ENCODE assay signal across 37 cellular contexts in the genomic region with DNA sequence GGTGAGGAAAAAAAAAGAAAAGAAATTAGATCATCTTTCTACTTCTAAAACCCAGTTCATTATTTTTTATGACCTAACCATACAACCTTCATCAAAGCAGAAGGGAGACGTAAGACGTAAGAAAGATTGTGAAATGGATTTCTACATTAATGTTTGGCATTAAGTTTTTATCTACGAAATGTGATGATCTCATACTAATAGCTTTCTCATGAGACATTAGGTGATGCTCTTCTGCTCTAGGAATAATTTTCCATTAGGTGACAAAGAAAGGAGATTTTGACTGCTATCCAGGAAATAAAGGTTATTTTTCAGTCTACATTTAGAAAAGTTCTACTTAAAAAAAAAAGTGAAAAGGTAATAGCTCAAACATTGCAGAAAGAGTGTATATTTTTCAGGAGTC.
"Had no signal": no experiment of that assay in that cellular context is flagged by ENCODE, and none has a peak within 500 bp of the region (broad histone marks: within the 10 kb centered on the region; RNA-seq: fewer than 3 reads in every experiment).

No MANE protein-coding gene starts in this region.

- H3K9me3 ChIP-seq: adrenal gland, ascending aorta, breast epithelium, esophagus muscularis mucosa, gastroesophageal sphincter, heart right ventricle had no signal

- ATAC-seq: activated CD4-positive, CD25-positive, alpha-beta regulatory T cell treated with anti-CD3 and anti-CD28 coated beads, Interleukin-2, amount 50 U/mL, for 24 hours; activated CD8-positive, alpha-beta memory T cell treated with anti-CD3 and anti-CD28 coated beads, Interleukin-2, amount 10 ng/mL, durations not matched to agents 7 days and 5 days; activated CD8-positive, alpha-beta T cell treated with anti-CD3 and anti-CD28 coated beads, Interleukin-2, amount 10 ng/mL, durations not matched to agents 7 days and 5 days; activated naive CD8-positive, alpha-beta T cell treated with anti-CD3 and anti-CD28 coated beads, Interleukin-2, amount 50 U/mL, for 24 hours; effector memory CD8-positive, alpha-beta T cell; gastroesophageal sphincter; heart right ventricle; T-helper 17 cell had no signal

- FAIRE-seq: colon had no signal

- H3K27ac ChIP-seq: adrenal gland, ascending aorta, breast epithelium, esophagus muscularis mucosa, gastroesophageal sphincter, heart right ventricle, hepatocyte, WERI-Rb-1 had no signal

- H3K4me3 ChIP-seq: adrenal gland, ascending aorta, breast epithelium, esophagus muscularis mucosa, gastroesophageal sphincter, heart right ventricle, hepatocyte had no signal

- H3K27me3 Mint-ChIP-seq: activated B cell treated with CpG ODN at 0.5 μM for 24 hours; activated CD8-positive, alpha-beta memory T cell treated with anti-CD3 and anti-CD28 coated beads, Interleukin-2, amount 10 ng/mL, durations not matched to agents 7 days and 5 days; activated naive CD4-positive, alpha-beta T cell treated with anti-CD3 and anti-CD28 coated beads, Interleukin-2, amount 50 U/mL, for 24 hours; activated naive CD8-positive, alpha-beta T cell treated with anti-CD3 and anti-CD28 coated beads for 36 hours; activated naive CD8-positive, alpha-beta T cell treated with anti-CD3 and anti-CD28 coated beads, Interleukin-2, amount 50 U/mL, for 24 hours; brain; effector memory CD8-positive, alpha-beta T cell; T-helper 17 cell had no signal

- DNase-seq: activated B cell treated with CpG ODN at 0.5 μM for 24 hours; activated CD4-positive, alpha-beta T cell treated with anti-CD3 and anti-CD28 coated beads for 48 hours; activated CD4-positive, alpha-beta T cell treated with anti-CD3 and anti-CD28 coated beads, Interleukin-2, amount 50 U/mL, for 1 hour; activated CD4-positive, alpha-beta T cell treated with anti-CD3 and anti-CD28 coated beads, Interleukin-2, amount 50 U/mL, for 48 hours; activated CD8-positive, alpha-beta memory T cell treated with anti-CD3 and anti-CD28 coated beads, Interleukin-2, amount 10 ng/mL, durations not matched to agents 7 days and 5 days; activated CD8-positive, alpha-beta memory T cell treated with anti-CD3 and anti-CD28 coated beads, Interleukin-2, amount 50 U/mL, for 4 hours; activated CD8-positive, alpha-beta T cell treated with anti-CD3 and anti-CD28 coated beads, Interleukin-2, amount 10 ng/mL, durations not matched to agents 7 days and 5 days; activated effector memory CD4-positive, alpha-beta T cell treated with anti-CD3 and anti-CD28 coated beads, Interleukin-2, amount 50 U/mL, for 16 hours; activated naive CD4-positive, alpha-beta T cell treated with anti-CD3 and anti-CD28 coated beads for 36 hours; activated naive CD8-positive, alpha-beta T cell treated with anti-CD3 and anti-CD28 coated beads for 36 hours; activated naive CD8-positive, alpha-beta T cell treated with anti-CD3 and anti-CD28 coated beads, Interleukin-2, amount 50 U/mL, for 24 hours; activated T-cell treated with anti-CD3 and anti-CD28 coated beads, Interleukin-2, amount 50 U/mL, for 1 hour; activated T-cell treated with anti-CD3 and anti-CD28 coated beads, Interleukin-2, amount 50 U/mL, for 48 hours; adrenal gland; caudate nucleus; cortex of kidney; dermis blood vessel endothelial cell; effector CD4-positive, alpha-beta T cell; effector memory CD8-positive, alpha-beta T cell; erythroblast; foreskin melanocyte; heart right ventricle; T-helper 17 cell; T1000; WERI-Rb-1 had no signal

- H3K4me1 Mint-ChIP-seq: activated B cell treated with CpG ODN at 0.5 μM for 24 hours; activated CD8-positive, alpha-beta memory T cell treated with anti-CD3 and anti-CD28 coated beads, Interleukin-2, amount 10 ng/mL, durations not matched to agents 7 days and 5 days; activated naive CD4-positive, alpha-beta T cell treated with anti-CD3 and anti-CD28 coated beads, Interleukin-2, amount 50 U/mL, for 24 hours; activated naive CD8-positive, alpha-beta T cell treated with anti-CD3 and anti-CD28 coated beads for 36 hours; activated naive CD8-positive, alpha-beta T cell treated with anti-CD3 and anti-CD28 coated beads, Interleukin-2, amount 50 U/mL, for 24 hours; T-helper 17 cell had no signal

- H3K36me3 ChIP-seq: adrenal gland, ascending aorta, breast epithelium, esophagus muscularis mucosa, gastroesophageal sphincter, heart right ventricle, WERI-Rb-1 had no signal

- H3K27ac Mint-ChIP-seq: activated B cell treated with CpG ODN at 0.5 μM for 24 hours; activated CD8-positive, alpha-beta memory T cell treated with anti-CD3 and anti-CD28 coated beads, Interleukin-2, amount 10 ng/mL, durations not matched to agents 7 days and 5 days; activated CD8-positive, alpha-beta T cell treated with anti-CD3 and anti-CD28 coated beads, Interleukin-2, amount 10 ng/mL, durations not matched to agents 7 days and 5 days; activated naive CD4-positive, alpha-beta T cell treated with anti-CD3 and anti-CD28 coated beads for 36 hours; activated naive CD4-positive, alpha-beta T cell treated with anti-CD3 and anti-CD28 coated beads, Interleukin-2, amount 50 U/mL, for 24 hours; activated naive CD8-positive, alpha-beta T cell treated with anti-CD3 and anti-CD28 coated beads for 36 hours; activated naive CD8-positive, alpha-beta T cell treated with anti-CD3 and anti-CD28 coated beads, Interleukin-2, amount 50 U/mL, for 24 hours; activated T-helper 1 cell treated with anti-CD3 and anti-CD28 coated beads, Interleukin-12 subunit alpha, Interleukin-12 subunit beta, Interleukin-2, Interleukin-4 antibody, amounts not matched to agents 30 ng/mL and 10 ng/mL and 1 ng/mL, durations not matched to agents 14 hours and 24 hours and 36 hours; activated T-helper 2 cell treated with anti-CD3 and anti-CD28 coated beads, Interferon-gamma antibody, Interleukin-2, Interleukin-4, amounts not matched to agents 10 μg/mL and 5 μg/mL and 100 μg/mL, durations not matched to agents 14 hours and 24 hours and 36 hours; effector memory CD8-positive, alpha-beta T cell; T-helper 17 cell; T-helper 2 cell treated with Interferon-gamma antibody and Interleukin-4, amounts not matched to agents 5 μg/mL and 100 μg/mL, for 36 hours had no signal

- H3K9me3 Mint-ChIP-seq: activated B cell treated with CpG ODN at 0.5 μM for 24 hours; activated naive CD4-positive, alpha-beta T cell treated with anti-CD3 and anti-CD28 coated beads, Interleukin-2, amount 50 U/mL, for 24 hours; activated naive CD8-positive, alpha-beta T cell treated with anti-CD3 and anti-CD28 coated beads for 36 hours; activated naive CD8-positive, alpha-beta T cell treated with anti-CD3 and anti-CD28 coated beads, Interleukin-2, amount 50 U/mL, for 24 hours; activated T-helper 1 cell treated with anti-CD3 and anti-CD28 coated beads, Interleukin-12 subunit alpha, Interleukin-12 subunit beta, Interleukin-2, Interleukin-4 antibody, amounts not matched to agents 30 ng/mL and 10 ng/mL and 1 ng/mL, durations not matched to agents 14 hours and 24 hours and 36 hours; activated T-helper 2 cell treated with anti-CD3 and anti-CD28 coated beads, Interferon-gamma antibody, Interleukin-2, Interleukin-4, amounts not matched to agents 10 μg/mL and 5 μg/mL and 100 μg/mL, durations not matched to agents 14 hours and 24 hours and 36 hours; T-helper 2 cell treated with Interferon-gamma antibody and Interleukin-4, amounts not matched to agents 5 μg/mL and 100 μg/mL, for 36 hours had no signal

- H3K27me3 ChIP-seq: adrenal gland, ascending aorta, breast epithelium, esophagus muscularis mucosa, gastroesophageal sphincter, heart right ventricle, hepatocyte had no signal

- H3K4me3 Mint-ChIP-seq: activated B cell treated with CpG ODN at 0.5 μM for 24 hours; activated CD8-positive, alpha-beta memory T cell treated with anti-CD3 and anti-CD28 coated beads, Interleukin-2, amount 10 ng/mL, durations not matched to agents 7 days and 5 days; activated CD8-positive, alpha-beta T cell treated with anti-CD3 and anti-CD28 coated beads, Interleukin-2, amount 10 ng/mL, durations not matched to agents 7 days and 5 days; activated naive CD4-positive, alpha-beta T cell treated with anti-CD3 and anti-CD28 coated beads for 36 hours; activated naive CD4-positive, alpha-beta T cell treated with anti-CD3 and anti-CD28 coated beads, Interleukin-2, amount 50 U/mL, for 24 hours; activated naive CD8-positive, alpha-beta T cell treated with anti-CD3 and anti-CD28 coated beads for 36 hours; activated naive CD8-positive, alpha-beta T cell treated with anti-CD3 and anti-CD28 coated beads, Interleukin-2, amount 50 U/mL, for 24 hours; activated T-helper 1 cell treated with anti-CD3 and anti-CD28 coated beads, Interleukin-12 subunit alpha, Interleukin-12 subunit beta, Interleukin-2, Interleukin-4 antibody, amounts not matched to agents 30 ng/mL and 10 ng/mL and 1 ng/mL, durations not matched to agents 14 hours and 24 hours and 36 hours; brain; effector memory CD8-positive, alpha-beta T cell; T-helper 17 cell; T-helper 2 cell treated with Interferon-gamma antibody and Interleukin-4, amounts not matched to agents 5 μg/mL and 100 μg/mL, for 36 hours had no signal

- H3K36me3 Mint-ChIP-seq: activated CD8-positive, alpha-beta memory T cell treated with anti-CD3 and anti-CD28 coated beads, Interleukin-2, amount 10 ng/mL, durations not matched to agents 7 days and 5 days; activated naive CD4-positive, alpha-beta T cell treated with anti-CD3 and anti-CD28 coated beads, Interleukin-2, amount 50 U/mL, for 24 hours; activated naive CD8-positive, alpha-beta T cell treated with anti-CD3 and anti-CD28 coated beads for 36 hours; brain had no signal

- H3K4me1 ChIP-seq: adrenal gland, ascending aorta, breast epithelium, esophagus muscularis mucosa, gastroesophageal sphincter, heart right ventricle had no signal
